ENCODE assay signal across 9 cellular contexts in genomic region chr10:115001506-115002381, GRCh38.
DNase-seq lines count a peak whose midpoint lies in the region; ATAC-seq and TF ChIP-seq lines count a peak whose summit lies in the region.
"Had no signal": no experiment of that assay in that cellular context is flagged by ENCODE, and none has a peak within 500 bp of the region (broad histone marks: within the 10 kb centered on the region; RNA-seq: fewer than 3 reads in every experiment).

No MANE protein-coding gene starts in this region.

- H3K9ac ChIP-seq in colonic mucosa (ENCODE audit: low read depth in 2 of 2, low read length in 2 of 2): no peak overlapping the region

- no peaks in the 10 kb centered on the region for H4K20me1 ChIP-seq in hepatocyte (ENCODE audit: insufficient read depth, poor library complexity, severe bottlenecking)

- H3K27me3 ChIP-seq in RWPE2 (ENCODE audit: insufficient read depth, poor library complexity, severe bottlenecking): no peaks in the 10 kb centered on the region
- no peaks in the 10 kb centered on the region for H3K27me3 ChIP-seq in lower lobe of right lung (ENCODE audit: low read depth)
- H3K27me3 ChIP-seq in hepatocyte: no peaks in the 10 kb centered on the region
- no peaks in the 10 kb centered on the region for H3K27me3 ChIP-seq in colonic mucosa

- H3K4me1 ChIP-seq in RWPE2 (ENCODE audit: insufficient read depth, poor library complexity, severe bottlenecking): no peaks in the 10 kb centered on the region
- H3K4me1 ChIP-seq in lower lobe of right lung: no peaks in the 10 kb centered on the region
- no peaks in the 10 kb centered on the region for H3K4me1 ChIP-seq in hepatocyte (ENCODE audit: insufficient read depth)
- H3K4me1 ChIP-seq in colonic mucosa: no peaks in the 10 kb centered on the region

- TF ChIP-seq CTCF in RWPE2 (IDR thresholded peaks at IDR 0.05; ENCODE audit: poor library complexity, severe bottlenecking) (no peak), lower lobe of right lung (IDR thresholded peaks at IDR 0.05) (no peak), hepatocyte (IDR thresholded peaks at IDR 0.05; ENCODE audit: poor library complexity) (no peak), colonic mucosa (IDR thresholded peaks at IDR 0.05) (no peak)

- no peak overlapping the region for H3K4me2 ChIP-seq in hepatocyte

- intact Hi-C loops in lower lobe of right lung (cut with DNase I) (no loop called here), colonic mucosa (cut with DNase I) (no loop called here)

- H3K9me3 ChIP-seq in RWPE2 (ENCODE audit: severe bottlenecking): no peaks in the 10 kb centered on the region
- no peaks in the 10 kb centered on the region for H3K9me3 ChIP-seq in lower lobe of right lung
- H3K9me3 ChIP-seq in hepatocyte (ENCODE audit: low read depth): no peaks in the 10 kb centered on the region
- no peaks in the 10 kb centered on the region for H3K9me3 ChIP-seq in colonic mucosa

- peak; percentile 72 for ATAC-seq in GM18505 (IDR thresholded peaks at IDR 0.05; ENCODE audit: unreplicated experiment)
- peak; percentile 75 for ATAC-seq in HG02852 (IDR thresholded peaks at IDR 0.05; ENCODE audit: unreplicated experiment)
- 0 out of 3 replicates have a peak, but pooled peaks have one; percentile 17 for ATAC-seq in RWPE2 (ENCODE audit: low read depth)
- ATAC-seq in lower lobe of right lung: no peak

- no peaks in the 10 kb centered on the region for H3K9me2 ChIP-seq in hepatocyte (replicated peaks; ENCODE audit: insufficient read depth)

- DNase-seq in RWPE2 (ENCODE audit: low spot score): no peak
- no peak for DNase-seq in lower lobe of right lung
- no peak for DNase-seq in NCI-H1694 treated with DMSO at 0.1 percent for 48 hours (lab: John Stamatoyannopoulos, UW)
- no peak for DNase-seq in cortex of kidney (lab: John Stamatoyannopoulos, UW)
- no peak for DNase-seq in hepatocyte (ENCODE audit: low spot score)
- no peak for DNase-seq in colonic mucosa

- no peak overlapping the region for H3K4me3 ChIP-seq in RWPE2 (ENCODE audit: severe bottlenecking)
- peak overlapping the region; percentile 22 for H3K4me3 ChIP-seq in lower lobe of right lung
- H3K4me3 ChIP-seq in hepatocyte: no peak overlapping the region
- H3K4me3 ChIP-seq in colonic mucosa: no peak overlapping the region

- no peak for TF ChIP-seq POLR2A in GM18505 (IDR thresholded peaks at IDR 0.05; ENCODE audit: borderline replicate concordance, extremely low read depth, insufficient read depth, insufficient read length)

- 77% methylated on average over 13 of the region's 13 CpGs for WGBS in hepatocyte (ENCODE audit: low lambda C conversion rate, missing lambda C conversion rate)

- H3K36me3 ChIP-seq in RWPE2 (ENCODE audit: low read depth): no peaks in the 10 kb centered on the region
- H3K36me3 ChIP-seq in lower lobe of right lung: no peaks in the 10 kb centered on the region
- H3K36me3 ChIP-seq in hepatocyte (replicated peaks; ENCODE audit: insufficient read depth, low read depth): no peaks in the 10 kb centered on the region
- H3K36me3 ChIP-seq in colonic mucosa: no peaks in the 10 kb centered on the region

- no peak overlapping the region for H3K27ac ChIP-seq in RWPE2 (ENCODE audit: poor library complexity, severe bottlenecking)
- H3K27ac ChIP-seq in lower lobe of right lung: peak overlapping the region; percentile 22
- no peak overlapping the region for H3K27ac ChIP-seq in hepatocyte
- H3K27ac ChIP-seq in colonic mucosa: no peak overlapping the region
- H3K27ac ChIP-seq: epithelial cell of prostate had no signal

- H3K79me2 ChIP-seq in hepatocyte: no peaks in the 10 kb centered on the region

- no peak overlapping the region for H2AFZ ChIP-seq in hepatocyte

Comparison
In these comparisons a context has a peak if more than half of its experiments do, and no peak if none do; other contexts are left out.
1. ATAC-seq: peak in GM18505 (single experiment), HG02852 (single experiment) and RWPE2 (single experiment); none in lower lobe of right lung (0 of 2).